Comparison of ENCODE assay signal across 21 cellular contexts in the genomic region with DNA sequence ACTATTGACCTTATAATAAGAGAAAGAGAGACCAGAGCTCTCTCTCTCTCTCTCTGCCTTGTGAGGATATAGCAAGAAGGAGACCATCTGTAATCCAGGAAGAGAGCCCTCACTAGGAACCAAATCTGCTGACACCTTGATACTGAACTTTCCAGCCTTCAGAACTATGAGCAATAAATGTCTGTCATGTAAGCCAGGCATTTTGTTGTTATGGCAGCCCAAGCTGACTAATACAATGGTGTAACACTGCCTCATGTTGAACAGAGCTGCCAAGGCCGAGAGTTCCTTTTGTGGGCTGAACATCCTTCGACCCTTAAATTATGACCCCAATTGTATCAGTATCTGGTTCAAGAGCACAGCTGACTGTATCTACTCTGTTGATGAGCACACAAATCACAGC.
DNase-seq lines count a peak whose midpoint lies in the region; ATAC-seq and TF ChIP-seq lines count a peak whose summit lies in the region.
"Had no signal": no experiment of that assay in that cellular context is flagged by ENCODE, and none has a peak within 500 bp of the region (broad histone marks: within the 10 kb centered on the region; RNA-seq: fewer than 3 reads in every experiment).

No MANE protein-coding gene starts in this region.

- H3K27ac Mint-ChIP-seq in activated CD8-positive, alpha-beta T cell treated with anti-CD3 and anti-CD28 coated beads, Interleukin-2, amount 10 ng/mL, durations not matched to agents 7 days and 5 days: no peak overlapping the region

- no peaks in the 10 kb centered on the region for H3K9me3 Mint-ChIP-seq in activated CD8-positive, alpha-beta T cell treated with anti-CD3 and anti-CD28 coated beads, Interleukin-2, amount 10 ng/mL, durations not matched to agents 7 days and 5 days (ENCODE audit: insufficient read depth)

- ATAC-seq in RWPE2 (ENCODE audit: low read depth): peak; percentile 41; the same call in 2 of the 3 replicates
- no peak for ATAC-seq in activated CD8-positive, alpha-beta T cell treated with anti-CD3 and anti-CD28 coated beads, Interleukin-2, amount 10 ng/mL, durations not matched to agents 7 days and 5 days

- no peaks in the 10 kb centered on the region for H3K27me3 Mint-ChIP-seq in activated CD8-positive, alpha-beta T cell treated with anti-CD3 and anti-CD28 coated beads, Interleukin-2, amount 10 ng/mL, durations not matched to agents 7 days and 5 days (ENCODE audit: low read depth)

- CTCF ChIA-PET in activated CD8-positive, alpha-beta T cell treated with anti-CD3 and anti-CD28 coated beads, Interleukin-2, amount 10 ng/mL, durations not matched to agents 7 days and 5 days (lab: Charles Lee): no interaction called here

- no peaks in the 10 kb centered on the region for H3K4me1 ChIP-seq in RWPE2 (ENCODE audit: insufficient read depth, poor library complexity, severe bottlenecking)
- H3K4me1 ChIP-seq: BE2C had no signal

- no peaks in the 10 kb centered on the region for H3K27me3 ChIP-seq in RWPE2 (ENCODE audit: insufficient read depth, poor library complexity, severe bottlenecking)
- H3K27me3 ChIP-seq: BE2C had no signal

- POLR2A ChIA-PET in activated CD8-positive, alpha-beta T cell treated with anti-CD3 and anti-CD28 coated beads, Interleukin-2, amount 10 ng/mL, durations not matched to agents 7 days and 5 days (lab: Charles Lee): no interaction called here

- H3K27ac ChIP-seq in RWPE2 (ENCODE audit: poor library complexity, severe bottlenecking): no peak overlapping the region
- H3K27ac ChIP-seq: SK-N-MC had no signal

- no peaks in the 10 kb centered on the region for H3K36me3 ChIP-seq in RWPE2 (ENCODE audit: low read depth)
- H3K36me3 ChIP-seq: BE2C had no signal

- H3K4me1 Mint-ChIP-seq in activated CD8-positive, alpha-beta T cell treated with anti-CD3 and anti-CD28 coated beads, Interleukin-2, amount 10 ng/mL, durations not matched to agents 7 days and 5 days (ENCODE audit: low read depth): no peaks in the 10 kb centered on the region

- TF ChIP-seq CTCF in RWPE2 (IDR thresholded peaks at IDR 0.05; ENCODE audit: poor library complexity, severe bottlenecking) (no peak), choroid plexus epithelial cell (conservative IDR thresholded peaks at IDR 0.05; ENCODE audit: low read depth, low read length) (no peak)

- H3K36me3 Mint-ChIP-seq in activated CD8-positive, alpha-beta T cell treated with anti-CD3 and anti-CD28 coated beads, Interleukin-2, amount 10 ng/mL, durations not matched to agents 7 days and 5 days (ENCODE audit: low read depth): no peaks in the 10 kb centered on the region

- H3K4me3 ChIP-seq in RWPE2 (ENCODE audit: severe bottlenecking) (no peak overlapping the region), choroid plexus epithelial cell (ENCODE audit: low read depth, low read length) (no peak overlapping the region)
- H3K4me3 ChIP-seq: SK-N-MC had no signal

- DNase-seq in ELR (ENCODE audit: low read depth) (peak; percentile 6), RWPE2 (ENCODE audit: low spot score) (no peak), choroid plexus epithelial cell (ENCODE audit: low read depth) (peak; percentile 26), iris pigment epithelial cell (ENCODE audit: low read depth) (peak; percentile 68), hypothalamus (lab: John Stamatoyannopoulos, UW) (no peak), NCI-H1417 (lab: John Stamatoyannopoulos, UW) (no peak)
- DNase-seq in activated CD8-positive, alpha-beta T cell treated with anti-CD3 and anti-CD28 coated beads, Interleukin-2, amount 10 ng/mL, durations not matched to agents 7 days and 5 days: no peak
- DNase-seq: BE2C, KBM-7, MV-4-11, NCI-H1105 treated with DMSO at 0.1 percent for 48 hours, NCI-H1694, NCI-H2081 treated with DMSO at 0.1 percent for 48 hours, NCI-H2171 treated with DMSO at 0.1 percent for 48 hours, NCI-H524 treated with DMSO at 0.1 percent for 48 hours, NCI-H82, OCI-M1, RPMI8226, SHP77 treated with DMSO at 0.1 percent for 48 hours, SW 1271 had no signal

- no peaks in the 10 kb centered on the region for H3K9me3 ChIP-seq in RWPE2 (ENCODE audit: severe bottlenecking)
- H3K9me3 ChIP-seq: BE2C had no signal

- H3K4me3 Mint-ChIP-seq in activated CD8-positive, alpha-beta T cell treated with anti-CD3 and anti-CD28 coated beads, Interleukin-2, amount 10 ng/mL, durations not matched to agents 7 days and 5 days: no peak overlapping the region

Comparison
In these comparisons a context has a peak if more than half of its experiments do, and no peak if none do; other contexts are left out.
1. DNase-seq: peak in ELR (single experiment), choroid plexus epithelial cell (single experiment) and iris pigment epithelial cell (single experiment); none in RWPE2 (single experiment), hypothalamus (0 of 51), NCI-H1417 (0 of 3) and activated CD8-positive, alpha-beta T cell treated with anti-CD3 and anti-CD28 coated beads, Interleukin-2, amount 10 ng/mL, durations not matched to agents 7 days and 5 days (single experiment).